Comparison of ENCODE assay signal across 8 cellular contexts in the genomic region with DNA sequence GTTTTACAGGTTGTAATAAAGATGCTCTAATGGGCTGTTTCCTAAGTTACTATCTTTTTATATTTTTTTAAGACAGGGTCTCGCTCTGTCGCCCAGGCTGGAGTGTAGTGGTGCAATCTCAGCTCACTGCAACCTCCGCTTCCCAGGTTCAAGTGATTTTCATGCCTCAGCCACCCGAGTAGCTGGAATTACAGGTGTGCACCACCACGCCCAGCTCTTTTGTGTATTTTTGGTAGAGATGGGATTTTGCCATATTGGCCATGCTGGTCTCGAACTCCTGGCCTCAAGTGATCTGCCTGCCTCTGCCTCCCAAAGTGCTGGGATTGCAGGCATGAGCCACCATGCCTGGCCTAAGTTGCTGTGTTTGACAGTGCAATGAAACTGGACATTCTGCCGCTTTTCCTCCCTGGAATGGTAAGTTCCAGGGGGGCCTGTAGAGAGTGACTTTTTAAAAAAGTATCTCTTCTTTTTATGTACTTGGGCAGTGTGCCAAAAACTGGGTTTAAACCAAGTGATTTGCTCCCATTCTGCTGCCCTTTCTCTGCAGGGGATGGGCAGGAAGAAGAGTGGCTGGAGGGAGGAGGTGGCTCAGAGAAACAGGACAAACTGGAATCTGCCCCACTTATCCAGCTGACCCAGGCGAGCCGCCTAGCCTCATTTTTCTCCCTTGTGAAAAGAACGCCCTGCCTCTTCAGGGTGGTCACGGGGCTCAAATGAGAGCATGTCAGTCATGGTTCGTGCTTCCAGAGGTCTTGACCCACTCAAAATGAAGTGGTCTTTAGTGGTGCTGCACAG. TPM values are rescaled to one million over a fixed set of nuclear protein-coding genes. Genes with fewer than 3 reads are reported as not detected.
A peak's percentile ranks its signal among the peaks of the same experiment; 100 is the strongest.
DNase-seq lines count a peak whose midpoint lies in the region; ATAC-seq and TF ChIP-seq lines count a peak whose summit lies in the region.

No MANE protein-coding gene starts in this region.

- DNase-seq in CD4-positive, CD25-positive, alpha-beta regulatory T cell, result no peak
- DNase-seq in activated T-helper 2 cell treated with anti-CD3 and anti-CD28 coated beads, Interferon-gamma antibody, Interleukin-2, Interleukin-4, amounts not matched to agents 10 μg/mL and 5 μg/mL and 100 μg/mL, durations not matched to agents 14 hours and 24 hours and 36 hours (ENCODE audit: low spot score), result no peak
- peak; percentile 77 for DNase-seq in lung (ENCODE audit: low spot score)
- no peak for DNase-seq in NCI-H774 (lab: John Stamatoyannopoulos, UW)
- DNase-seq in erythroblast (lab: John Stamatoyannopoulos, UW), result no peak
- DNase-seq in activated gamma-delta T cell treated with Interleukin-2 at 50 U/mL for 16 hours, result no peak

- H3K27ac ChIP-seq in CD4-positive, CD25-positive, alpha-beta regulatory T cell (ENCODE audit: insufficient read depth, low read length, poor library complexity, severe bottlenecking), result no peak overlapping the region
- no peak overlapping the region for H3K27ac ChIP-seq in HUES64 (ENCODE audit: low read depth, low read length)
- H3K27ac ChIP-seq in lung (ENCODE audit: low read depth in 1 of 2, low read length in 1 of 2), result peak overlapping the region in 1 of 2 donors; percentile 27

- no peak overlapping the region for H3K4me3 ChIP-seq in CD4-positive, CD25-positive, alpha-beta regulatory T cell (ENCODE audit: low read depth, low read length)
- peak overlapping the region; percentile 72; the same call in 1 of the 2 replicates for H3K4me3 ChIP-seq in HUES64 (ENCODE audit: low read length)
- no peak overlapping the region for H3K4me3 ChIP-seq in lung

- peaks cover 27% of the 10 kb centered on the region for H3K4me1 ChIP-seq in CD4-positive, CD25-positive, alpha-beta regulatory T cell (ENCODE audit: control insufficient read depth, insufficient read depth, low read length, poor library complexity, severe bottlenecking)
- H3K4me1 ChIP-seq in HUES64 (ENCODE audit: insufficient read depth, low read length), result peaks cover 35% of the 10 kb centered on the region
- H3K4me1 ChIP-seq in lung (ENCODE audit: control insufficient read depth in 2 of 2, insufficient read depth in 2 of 2, low read length in 2 of 2), result peaks cover 6 to 7% of the 10 kb centered on the region in 2 donors

- peak overlapping the region in 2 of 3 donors; percentile 12 to 62 for H3K27ac Mint-ChIP-seq in CD4-positive, CD25-positive, alpha-beta regulatory T cell
- no peak overlapping the region for H3K27ac Mint-ChIP-seq in activated T-helper 2 cell treated with anti-CD3 and anti-CD28 coated beads, Interferon-gamma antibody, Interleukin-2, Interleukin-4, amounts not matched to agents 10 μg/mL and 5 μg/mL and 100 μg/mL, durations not matched to agents 14 hours and 24 hours and 36 hours

- peaks cover 8% of the 10 kb centered on the region for H3K27me3 Mint-ChIP-seq in CD4-positive, CD25-positive, alpha-beta regulatory T cell
- H3K27me3 Mint-ChIP-seq in activated T-helper 2 cell treated with anti-CD3 and anti-CD28 coated beads, Interferon-gamma antibody, Interleukin-2, Interleukin-4, amounts not matched to agents 10 μg/mL and 5 μg/mL and 100 μg/mL, durations not matched to agents 14 hours and 24 hours and 36 hours (ENCODE audit: low read depth), result peaks cover 8% of the 10 kb centered on the region

- peaks cover 35% of the 10 kb centered on the region for H3K36me3 Mint-ChIP-seq in CD4-positive, CD25-positive, alpha-beta regulatory T cell
- H3K36me3 Mint-ChIP-seq in activated T-helper 2 cell treated with anti-CD3 and anti-CD28 coated beads, Interferon-gamma antibody, Interleukin-2, Interleukin-4, amounts not matched to agents 10 μg/mL and 5 μg/mL and 100 μg/mL, durations not matched to agents 14 hours and 24 hours and 36 hours (ENCODE audit: low read depth), result peaks cover 46% of the 10 kb centered on the region

- WGBS in HUES64, result 89% methylated on average over 12 of the region's 12 CpGs
- WGBS in lung, 2 donors, result 75 to 85% methylated on average over 12 of the region's 12 CpGs

- no peak for TF ChIP-seq POLR2A in erythroblast (IDR thresholded peaks at IDR 0.05; ENCODE audit: low read length)

- peaks cover 18% of the 10 kb centered on the region for H3K36me3 ChIP-seq in CD4-positive, CD25-positive, alpha-beta regulatory T cell (ENCODE audit: control insufficient read depth, insufficient read depth, low read length)
- H3K36me3 ChIP-seq in HUES64 (ENCODE audit: insufficient read depth, low read length) (peaks cover 8% of the 10 kb centered on the region; the same call in 1 of the 2 replicates), lung (ENCODE audit: control insufficient read depth in 2 of 2, insufficient read depth in 2 of 2, low read length in 2 of 2) (peaks cover 6 to 8% of the 10 kb centered on the region in 2 donors)

- ATAC-seq in CD4-positive, CD25-positive, alpha-beta regulatory T cell (ENCODE audit: low read depth in 2 of 2), result no peak
- ATAC-seq in lung (ENCODE audit: insufficient read depth, low FRiP score), result no peak
- ATAC-seq in HG03097 (IDR thresholded peaks at IDR 0.05; ENCODE audit: low FRiP score, unreplicated experiment), result no peak

- H3K4me3 Mint-ChIP-seq in CD4-positive, CD25-positive, alpha-beta regulatory T cell, result peak overlapping the region; percentile 82 to 96 (median 87)
- peak overlapping the region; percentile 78 for H3K4me3 Mint-ChIP-seq in activated T-helper 2 cell treated with anti-CD3 and anti-CD28 coated beads, Interferon-gamma antibody, Interleukin-2, Interleukin-4, amounts not matched to agents 10 μg/mL and 5 μg/mL and 100 μg/mL, durations not matched to agents 14 hours and 24 hours and 36 hours (ENCODE audit: low read depth)

- no peak overlapping the region for H3K9ac ChIP-seq in HUES64 (ENCODE audit: low read depth, low read length)

- intact Hi-C loops in activated T-helper 2 cell treated with anti-CD3 and anti-CD28 coated beads, Interferon-gamma antibody, Interleukin-2, Interleukin-4, amounts not matched to agents 10 μg/mL and 5 μg/mL and 100 μg/mL, durations not matched to agents 14 hours and 24 hours and 36 hours (cut with micrococcal nuclease), result loop anchor here (2.0 kb wide), 1 partner anchor 13 kb away; no protein-coding TSS in a partner anchor

- H3K9me3 ChIP-seq in CD4-positive, CD25-positive, alpha-beta regulatory T cell (ENCODE audit: control insufficient read depth in 2 of 2, low read length in 2 of 2), result no peaks in the 10 kb centered on the region
- H3K9me3 ChIP-seq in HUES64 (ENCODE audit: insufficient read depth, low read depth, low read length), result no peaks in the 10 kb centered on the region
- H3K9me3 ChIP-seq in lung (ENCODE audit: control insufficient read depth in 2 of 2, insufficient read depth in 1 of 2, low read length in 1 of 2), result no peaks in the 10 kb centered on the region

- peaks cover 9 to 48% (median 23%) of the 10 kb centered on the region in 4 donors for H3K4me1 Mint-ChIP-seq in CD4-positive, CD25-positive, alpha-beta regulatory T cell
- peaks cover 17% of the 10 kb centered on the region for H3K4me1 Mint-ChIP-seq in activated T-helper 2 cell treated with anti-CD3 and anti-CD28 coated beads, Interferon-gamma antibody, Interleukin-2, Interleukin-4, amounts not matched to agents 10 μg/mL and 5 μg/mL and 100 μg/mL, durations not matched to agents 14 hours and 24 hours and 36 hours (ENCODE audit: low read depth)

- no peaks in the 10 kb centered on the region for H3K9me3 Mint-ChIP-seq in CD4-positive, CD25-positive, alpha-beta regulatory T cell
- H3K9me3 Mint-ChIP-seq in activated T-helper 2 cell treated with anti-CD3 and anti-CD28 coated beads, Interferon-gamma antibody, Interleukin-2, Interleukin-4, amounts not matched to agents 10 μg/mL and 5 μg/mL and 100 μg/mL, durations not matched to agents 14 hours and 24 hours and 36 hours, result no peaks in the 10 kb centered on the region

- TF ChIP-seq CTCF in lung (IDR thresholded peaks at IDR 0.05; ENCODE audit: control extremely low read depth, extremely low read depth), result no peak

- H3K27me3 ChIP-seq in CD4-positive, CD25-positive, alpha-beta regulatory T cell (ENCODE audit: control insufficient read depth, insufficient read depth, low read length), result no peaks in the 10 kb centered on the region
- H3K27me3 ChIP-seq in HUES64 (ENCODE audit: insufficient read depth, low read length) (peaks cover 30% of the 10 kb centered on the region), lung (ENCODE audit: control insufficient read depth, insufficient read depth) (no peaks in the 10 kb centered on the region)

RNA-seq across cellular contexts. Expression of a gene that starts 2.3 kb away (rescaled TPM):
- 18.8 TPM for total RNA-seq in CD4-positive, CD25-positive, alpha-beta regulatory T cell
- polyA plus RNA-seq in CD4-positive, CD25-positive, alpha-beta regulatory T cell, result 1 to 10 TPM; 2.8 to 3.6 (median 3.4) TPM
- polyA plus RNA-seq in HUES64 (2013, experiment 1 of 2), result 10.3 TPM
- polyA plus RNA-seq in HUES64 (2013, experiment 2 of 2), result 11.4 TPM
- 21.6 and 22.3 TPM in 2 replicates for total RNA-seq in activated T-helper 2 cell treated with anti-CD3 and anti-CD28 coated beads, Interferon-gamma antibody, Interleukin-2, Interleukin-4, amounts not matched to agents 10 μg/mL and 5 μg/mL and 100 μg/mL, durations not matched to agents 14 hours and 24 hours and 36 hours
- total RNA-seq in lung, result 10 to 100 TPM; 25.5 to 29.5 TPM
- polyA plus RNA-seq in lung, result 10 to 100 TPM; 13.3 to 13.6 TPM

RNA-seq across cellular contexts. Expression of a gene that starts 19.9 kb away (rescaled TPM):
- 0.25 TPM for total RNA-seq in CD4-positive, CD25-positive, alpha-beta regulatory T cell
- not detected for polyA plus RNA-seq in CD4-positive, CD25-positive, alpha-beta regulatory T cell
- polyA plus RNA-seq in HUES64 (2013, experiment 1 of 2), result 0.25 TPM
- polyA plus RNA-seq in HUES64 (2013, experiment 2 of 2), result not detected
- not detected in 2 replicates for total RNA-seq in activated T-helper 2 cell treated with anti-CD3 and anti-CD28 coated beads, Interferon-gamma antibody, Interleukin-2, Interleukin-4, amounts not matched to agents 10 μg/mL and 5 μg/mL and 100 μg/mL, durations not matched to agents 14 hours and 24 hours and 36 hours
- total RNA-seq in lung, result 10 to 100 TPM; 30.1 to 46.9 TPM
- polyA plus RNA-seq in lung, result 10 to 100 TPM; 17.6 to 25.4 TPM

Comparison
In these comparisons a context has a peak if more than half of its experiments do, and no peak if none do; other contexts are left out.
1. RNA of a gene that starts 19.9 kb away (total RNA-seq): 30.1 to 46.9 TPM in lung; 0.25 TPM in CD4-positive, CD25-positive, alpha-beta regulatory T cell (single experiment) and not detected in activated T-helper 2 cell treated with anti-CD3 and anti-CD28 coated beads, Interferon-gamma antibody, Interleukin-2, Interleukin-4, amounts not matched to agents 10 μg/mL and 5 μg/mL and 100 μg/mL, durations not matched to agents 14 hours and 24 hours and 36 hours; every median in the first group is over 10 times any median in the second.